ENCODE assay signal across 8 cellular contexts in genomic region chr11:7548659-7549283, GRCh38. TPM values are rescaled to one million over a fixed set of nuclear protein-coding genes. Genes with fewer than 3 reads are reported as not detected.
DNase-seq lines count a peak whose midpoint lies in the region; ATAC-seq, FAIRE-seq and TF ChIP-seq lines count a peak whose summit lies in the region.

No MANE protein-coding gene starts in this region.

- H2BK20ac ChIP-seq in H1 (ENCODE audit: low read length) = no peak overlapping the region

- TF ChIP-seq POLR2A in H1 (IDR thresholded peaks at IDR 0.05; ENCODE audit: control extremely low read depth in 1 of 2, low read depth in 2 of 2, low read length in 2 of 2) = no peak

- H3K23me2 ChIP-seq in H1 (ENCODE audit: low read depth, low read length) = no peaks in the 10 kb centered on the region

- no peaks in the 10 kb centered on the region for H3K79me2 ChIP-seq in H1 (ENCODE audit: control insufficient read depth in 1 of 2, insufficient read depth in 2 of 2, low read length in 2 of 2)

- POLR2A ChIA-PET in H1 (lab: Charles Lee; ENCODE audit: partially characterized antibody) = no interaction called here

- no peak overlapping the region for H2AK5ac ChIP-seq in H1 (ENCODE audit: low read depth, low read length)

- no peak overlapping the region for H2BK15ac ChIP-seq in H1 (ENCODE audit: low read length)

- TF ChIP-seq CTCF in H1 (IDR thresholded peaks at IDR 0.05; ENCODE audit: control extremely low read depth in 1 of 3, insufficient read depth in 1 of 3, low read depth in 1 of 3, low read length in 3 of 3) = peak; percentile 94 to 95 (median 94)

- H4K20me1 ChIP-seq in H1 (replicated peaks in 1 of 2; ENCODE audit: control insufficient read depth in 1 of 2, insufficient read depth in 2 of 2, low read length in 2 of 2) = no peaks in the 10 kb centered on the region

- FAIRE-seq in H1 (lab: Jason Lieb, UNC) = peak; percentile 87
- no peak for FAIRE-seq in urothelium cell line (lab: Jason Lieb, UNC)

- H3K56ac ChIP-seq in H1 (replicated peaks; ENCODE audit: insufficient read length, low read depth, low read length) = no peak overlapping the region

- H3K4me1 ChIP-seq in H1 (replicated peaks in 1 of 4; ENCODE audit: control insufficient read depth in 3 of 4, insufficient read depth in 4 of 4, low read length in 3 of 4) (peaks cover 0 to 7% (median 4%) of the 10 kb centered on the region in 4 experiments; a peak in 4 of 7 replicates), aorta (ENCODE audit: control insufficient read depth in 1 of 2, insufficient read depth in 2 of 2, low read length in 2 of 2) (no peaks in the 10 kb centered on the region)

- H3K18ac ChIP-seq in H1 (ENCODE audit: extremely low read depth, low read length) = no peak overlapping the region

- H3K4me3 ChIP-seq in Jurkat, Clone E6-1 (ENCODE audit: low read length) = no peak overlapping the region
- no peak overlapping the region for H3K4me3 ChIP-seq in H1 (ENCODE audit: extremely low read depth in 1 of 4, insufficient read depth in 2 of 4, low read depth in 3 of 4, low read length in 4 of 4)
- no peak overlapping the region for H3K4me3 ChIP-seq in aorta (ENCODE audit: low read length in 2 of 2)

- no peak overlapping the region for H3K4ac ChIP-seq in H1 (replicated peaks; ENCODE audit: insufficient read length, low read depth, low read length)

- CTCF ChIA-PET in H1 (lab: Charles Lee; ENCODE audit: partially characterized antibody) = interaction anchor here (0.6 to 7.6 kb wide), 33 partner anchors 10 to 338 kb away, joined by 3 to 54 read pairs (median 5); no protein-coding TSS in a partner anchor

- intact Hi-C loops in aorta (cut with DNase I) = no loop called here

- TF ChIP-seq EP300 in H1 (IDR thresholded peaks at IDR 0.05; ENCODE audit: borderline replicate concordance in 1 of 2, low read depth in 2 of 2, low read length in 2 of 2) = no peak

- no peak overlapping the region for H4K91ac ChIP-seq in H1 (replicated peaks; ENCODE audit: insufficient read length, low read length)

- no peak overlapping the region for H3K9ac ChIP-seq in H1 (replicated peaks in 1 of 4; ENCODE audit: extremely low read depth in 1 of 4, low read depth in 3 of 4, low read length in 3 of 4)

- WGBS in H1 (ENCODE audit: extremely low coverage in 1 of 2, insufficient coverage in 1 of 2, insufficient read length in 1 of 2, insufficient replicate concordance in 2 of 2, low coverage in 1 of 2, low lambda C conversion rate in 2 of 2, missing lambda C conversion rate in 1 of 2), 2 experiments = 39% methylated on average over 7 of the region's 7 CpGs; no CpG with 5 or more reads in 1 of the 2 experiments
- WGBS in aorta, 2 donors = 77 to 78% methylated on average over 7 of the region's 7 CpGs

- H3K9me3 ChIP-seq in H1 (ENCODE audit: insufficient read depth in 2 of 2, low read depth in 1 of 2, low read length in 1 of 2) (no peaks in the 10 kb centered on the region), aorta (ENCODE audit: control insufficient read depth, low read length) (no peaks in the 10 kb centered on the region)

- no peak overlapping the region for H2AFZ ChIP-seq in H1 (ENCODE audit: low read length)

- H3K14ac ChIP-seq in H1 (ENCODE audit: insufficient read length) = no peak overlapping the region

- ATAC-seq in GM21723 (IDR thresholded peaks at IDR 0.05; ENCODE audit: unreplicated experiment) (peak; percentile 72), aorta (ENCODE audit: low FRiP score) (peak; percentile 20)

- H3K27ac ChIP-seq in H1 (ENCODE audit: low read depth, low read length) = no peak overlapping the region
- no peak overlapping the region for H3K27ac ChIP-seq in aorta (ENCODE audit: low read depth in 1 of 2, low read length in 2 of 2)

- H3K23ac ChIP-seq in H1 (ENCODE audit: insufficient read length) = no peak overlapping the region

- H2BK120ac ChIP-seq in H1 (replicated peaks; ENCODE audit: low read depth, low read length) = no peak overlapping the region

- no peaks in the 10 kb centered on the region; the same call in 1 of the 2 replicates for H3K79me1 ChIP-seq in H1 (ENCODE audit: low read depth, low read length)

- H2BK5ac ChIP-seq in H1 (ENCODE audit: low read depth, low read length) = no peak overlapping the region

- H3K27me3 ChIP-seq in H1 (replicated peaks in 1 of 4; ENCODE audit: control insufficient read depth in 3 of 4, extremely low read depth in 1 of 4, insufficient read depth in 3 of 4, low read length in 3 of 4) (no peaks in the 10 kb centered on the region), aorta (ENCODE audit: control insufficient read depth in 1 of 2, insufficient read depth in 2 of 2, low read length in 1 of 2) (no peaks in the 10 kb centered on the region)

- H2BK12ac ChIP-seq in H1 (ENCODE audit: low read depth, low read length) = no peak overlapping the region

- H3K4me2 ChIP-seq in H1 (ENCODE audit: insufficient read depth in 1 of 2, low read depth in 2 of 2, low read length in 2 of 2) = no peak overlapping the region

- DNase-seq in NCI-H510A treated with DMSO at 0.1 percent for 48 hours (lab: John Stamatoyannopoulos, UW) (peak; percentile 13), NCI-H510A (lab: John Stamatoyannopoulos, UW) (no peak), H1 (ENCODE audit: low read depth in 1 of 2, low spot score in 2 of 2) (peak; percentile 62 to 73), aorta (no peak), urothelium cell line (ENCODE audit: low spot score) (no peak), foreskin melanocyte (no peak)
- DNase-seq in Jurkat, Clone E6-1 (ENCODE audit: low read depth, low spot score) = peak; percentile 12

- no peaks in the 10 kb centered on the region for H3K36me3 ChIP-seq in H1 (ENCODE audit: control insufficient read depth in 2 of 4, insufficient read depth in 4 of 4, low read length in 3 of 4)
- no peaks in the 10 kb centered on the region for H3K36me3 ChIP-seq in aorta (ENCODE audit: control insufficient read depth in 1 of 2, insufficient read depth in 2 of 2, low read length in 1 of 2)

- H4K8ac ChIP-seq in H1 (ENCODE audit: extremely low read depth, insufficient read depth, low read length) = no peak overlapping the region

- no peak overlapping the region for H4K5ac ChIP-seq in H1 (ENCODE audit: insufficient read length, low read depth, low read length)

- TF ChIP-seq RAD21 in H1 (IDR thresholded peaks at IDR 0.05 in 1 of 2, conservative IDR thresholded peaks at IDR 0.05 in 1 of 2; ENCODE audit: low read depth in 2 of 2, low read length in 2 of 2) = peak; percentile 79 to 83

TF ChIP-seq in H1, 55 proteins besides CTCF, POLR2A, EP300 and RAD21:
- no peak for TF ChIP-seq SIN3A (conservative IDR thresholded peaks at IDR 0.05 in 1 of 2, IDR thresholded peaks at IDR 0.05 in 1 of 2; ENCODE audit: low read depth in 1 of 2, low read length in 2 of 2)
- no peak for TF ChIP-seq NANOG (IDR thresholded peaks at IDR 0.05; ENCODE audit: insufficient read depth, low read depth, low read length, poor library complexity, severe bottlenecking)
- TF ChIP-seq TEAD4 (IDR thresholded peaks at IDR 0.05; ENCODE audit: low read depth, low read length) = 0 out of 2 replicates have a peak, but pooled peaks have one; percentile 25
- TF ChIP-seq SUZ12 (IDR thresholded peaks at IDR 0.05; ENCODE audit: low read length) = no peak
- TF ChIP-seq SP2 (IDR thresholded peaks at IDR 0.05; ENCODE audit: low read length) = no peak
- 0 out of 2 replicates have a peak, but pooled peaks have one; percentile 20 for TF ChIP-seq CREB1 (IDR thresholded peaks at IDR 0.05)
- no peak for TF ChIP-seq NRF1 (IDR thresholded peaks at IDR 0.05; ENCODE audit: low read depth, low read length)
- no peak for TF ChIP-seq BACH1 (IDR thresholded peaks at IDR 0.05; ENCODE audit: low read length)
- TF ChIP-seq MAX (IDR thresholded peaks at IDR 0.05) = peak; percentile 54
- no peak for TF ChIP-seq MAFK (IDR thresholded peaks at IDR 0.05; ENCODE audit: low read depth, low read length)
- TF ChIP-seq POLR2AphosphoS5 (IDR thresholded peaks at IDR 0.05; ENCODE audit: low read depth, low read length) = no peak

RNA-seq across cellular contexts. Expression of gene PPFIBP2, which starts 35.0 kb away (rescaled TPM):
- polyA plus RNA-seq in Jurkat, Clone E6-1 (2012; ENCODE audit: insufficient read depth, insufficient read length) = 22.6 TPM
- total RNA-seq in H1 (2021; fragmentation: NEBNext Ultra II Directional; extraction: Animal tissue kit (Norgen Biotek cat#: 25700)) = 9.8 and 11.7 TPM in 2 replicates
- polyA plus RNA-seq in H1 (2011; rRNA removed) (5.5 and 6.3 TPM in 2 replicates), aorta (10 to 100 TPM; 14.1 to 31.7 TPM)
- polyA plus RNA-seq in H1 (2011; cell fraction: cytosol; rRNA removed) = 7.6 TPM
- 19.1 TPM for polyA plus RNA-seq in H1 (2011; cell fraction: nucleus; rRNA removed)
- polyA plus RNA-seq in H1 (2012, experiment 1 of 2) = 6.8 to 11.5 TPM (median 8.5 TPM) in 4 replicates
- polyA plus RNA-seq in H1 (2012, experiment 2 of 2) = 1.0 TPM
- polyA plus RNA-seq in H1 (2013, experiment 1 of 2) = 7.7 TPM
- 6.1 TPM for polyA plus RNA-seq in H1 (2013, experiment 2 of 2)
- polyA minus RNA-seq in H1 (2011; rRNA and poly(A)+ RNA removed) = 25.4 and 30.6 TPM in 2 replicates
- 6.1 TPM for polyA minus RNA-seq in H1 (2011; cell fraction: cytosol; rRNA and poly(A)+ RNA removed)
- polyA minus RNA-seq in H1 (2011; cell fraction: nucleus; rRNA and poly(A)+ RNA removed) = 25.8 TPM
- 10 to 100 TPM; 17.6 to 35.6 TPM for total RNA-seq in aorta

Comparison
In these comparisons a context has a peak if more than half of its experiments do, and no peak if none do; other contexts are left out.
1. DNase-seq: peak in NCI-H510A treated with DMSO at 0.1 percent for 48 hours (single experiment), Jurkat, Clone E6-1 (single experiment) and H1 (2 of 2); none in NCI-H510A (single experiment), aorta (0 of 2), urothelium cell line (single experiment) and foreskin melanocyte (single experiment).